In the genomic region with DNA sequence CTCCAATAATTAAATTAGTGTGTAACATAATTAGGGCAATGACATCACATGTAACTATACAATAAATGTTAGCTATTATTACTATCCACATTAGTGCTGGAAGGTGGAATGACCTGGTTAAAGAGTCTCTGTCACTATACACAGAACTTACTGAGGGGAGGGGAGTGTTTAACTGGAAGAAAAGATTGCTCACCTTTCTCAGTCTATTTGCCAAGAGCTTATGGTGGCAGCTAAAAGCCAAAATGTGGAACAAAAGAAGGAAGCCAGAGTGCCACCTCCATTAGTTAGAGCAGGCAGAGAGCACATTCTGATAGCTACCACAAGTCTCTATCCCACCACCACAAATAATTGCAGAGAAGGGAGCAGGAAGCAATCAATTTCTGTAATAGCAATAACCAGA, we compare ENCODE assay signal across 22 cellular contexts.
DNase-seq lines count a peak whose midpoint lies in the region; ATAC-seq and TF ChIP-seq lines count a peak whose summit lies in the region.
"Had no signal": no experiment of that assay in that cellular context is flagged by ENCODE, and none has a peak within 500 bp of the region (broad histone marks: within the 10 kb centered on the region; RNA-seq: fewer than 3 reads in every experiment).

No MANE protein-coding gene starts in this region.

- H3K27ac Mint-ChIP-seq in activated T-cell treated with anti-CD3 and anti-CD28 coated beads, Interleukin-2, amount 50 U/mL, for 72 hours, result peak overlapping the region; percentile 29
- H3K27ac Mint-ChIP-seq in WTC11, result peak overlapping the region; percentile 44; the same call in 1 of the 2 replicates
- H3K27ac Mint-ChIP-seq: activated naive CD8-positive, alpha-beta T cell treated with anti-CD3 and anti-CD28 coated beads for 36 hours; activated T-helper 1 cell treated with anti-CD3 and anti-CD28 coated beads, Interleukin-12 subunit alpha, Interleukin-12 subunit beta, Interleukin-2, Interleukin-4 antibody, amounts not matched to agents 30 ng/mL and 10 ng/mL and 1 ng/mL, durations not matched to agents 14 hours and 24 hours and 36 hours; T-helper 2 cell treated with Interferon-gamma antibody and Interleukin-4, amounts not matched to agents 5 μg/mL and 100 μg/mL, for 36 hours had no signal

- H3K36me3 Mint-ChIP-seq in activated T-cell treated with anti-CD3 and anti-CD28 coated beads, Interleukin-2, amount 50 U/mL, for 72 hours (ENCODE audit: insufficient read depth in 2 of 2), result no peaks in the 10 kb centered on the region
- H3K36me3 Mint-ChIP-seq in WTC11, result no peaks in the 10 kb centered on the region
- H3K36me3 Mint-ChIP-seq: CD4-positive, alpha-beta memory T cell had no signal

- intact Hi-C loops in left lung (cut with DNase I), result no loop called here

- peaks cover 23 to 65% of the 10 kb centered on the region in 2 donors for H3K4me1 ChIP-seq in left lung
- H3K4me1 ChIP-seq: breast epithelium had no signal

- H3K27me3 Mint-ChIP-seq in activated T-cell treated with anti-CD3 and anti-CD28 coated beads, Interleukin-2, amount 50 U/mL, for 72 hours (ENCODE audit: low read depth), result no peaks in the 10 kb centered on the region
- no peaks in the 10 kb centered on the region for H3K27me3 Mint-ChIP-seq in WTC11 (ENCODE audit: low read depth)
- H3K27me3 Mint-ChIP-seq: activated naive CD8-positive, alpha-beta T cell treated with anti-CD3 and anti-CD28 coated beads for 36 hours; CD4-positive, alpha-beta memory T cell had no signal

- H3K27ac ChIP-seq in left lung, result peak overlapping the region in 1 of 2 donors; percentile 28
- H3K27ac ChIP-seq: breast epithelium, esophagus muscularis mucosa, gastroesophageal sphincter had no signal

- H3K4me3 ChIP-seq in left lung, result no peak overlapping the region
- H3K4me3 ChIP-seq: breast epithelium, esophagus muscularis mucosa, gastroesophageal sphincter had no signal

- TF ChIP-seq CTCF in WTC11 (IDR thresholded peaks at IDR 0.05), result no peak
- TF ChIP-seq CTCF in left lung (IDR thresholded peaks at IDR 0.05), result no peak

- ATAC-seq in activated T-cell treated with anti-CD3 and anti-CD28 coated beads, Interleukin-2, amount 50 U/mL, for 72 hours (replicated peaks in 1 of 2), result no peak
- ATAC-seq in WTC11, result no peak
- peak; percentile 45 for ATAC-seq in left lung
- ATAC-seq in HG03135 (IDR thresholded peaks at IDR 0.05; ENCODE audit: unreplicated experiment), result no peak
- no peak for ATAC-seq in GM21360 (IDR thresholded peaks at IDR 0.05; ENCODE audit: unreplicated experiment)
- ATAC-seq in HG03095 (IDR thresholded peaks at IDR 0.05; ENCODE audit: unreplicated experiment), result no peak
- ATAC-seq in HG03439 (IDR thresholded peaks at IDR 0.05; ENCODE audit: unreplicated experiment), result no peak
- ATAC-seq: gastroesophageal sphincter had no signal

- H3K36me3 ChIP-seq in left lung, result no peaks in the 10 kb centered on the region
- H3K36me3 ChIP-seq: breast epithelium, esophagus muscularis mucosa, gastroesophageal sphincter had no signal

- H3K4me1 Mint-ChIP-seq in activated T-cell treated with anti-CD3 and anti-CD28 coated beads, Interleukin-2, amount 50 U/mL, for 72 hours (ENCODE audit: low read depth), result peaks cover 68% of the 10 kb centered on the region
- peaks cover 57% of the 10 kb centered on the region for H3K4me1 Mint-ChIP-seq in WTC11

- no peaks in the 10 kb centered on the region for H3K9me3 ChIP-seq in left lung
- H3K9me3 ChIP-seq: breast epithelium, esophagus muscularis mucosa, gastroesophageal sphincter had no signal

- H3K4me3 Mint-ChIP-seq in activated T-cell treated with anti-CD3 and anti-CD28 coated beads, Interleukin-2, amount 50 U/mL, for 72 hours, result no peak overlapping the region
- no peak overlapping the region for H3K4me3 Mint-ChIP-seq in WTC11
- H3K4me3 Mint-ChIP-seq: activated naive CD8-positive, alpha-beta T cell treated with anti-CD3 and anti-CD28 coated beads for 36 hours; activated T-helper 1 cell treated with anti-CD3 and anti-CD28 coated beads, Interleukin-12 subunit alpha, Interleukin-12 subunit beta, Interleukin-2, Interleukin-4 antibody, amounts not matched to agents 30 ng/mL and 10 ng/mL and 1 ng/mL, durations not matched to agents 14 hours and 24 hours and 36 hours; T-helper 2 cell treated with Interferon-gamma antibody and Interleukin-4, amounts not matched to agents 5 μg/mL and 100 μg/mL, for 36 hours had no signal

- CTCF ChIA-PET in WTC11 (lab: Charles Lee), result no interaction called here

- no peaks in the 10 kb centered on the region for H3K27me3 ChIP-seq in left lung
- H3K27me3 ChIP-seq: breast epithelium, esophagus muscularis mucosa, gastroesophageal sphincter had no signal

- H3K9me3 Mint-ChIP-seq in activated T-cell treated with anti-CD3 and anti-CD28 coated beads, Interleukin-2, amount 50 U/mL, for 72 hours, result no peaks in the 10 kb centered on the region
- H3K9me3 Mint-ChIP-seq in WTC11, result no peaks in the 10 kb centered on the region
- H3K9me3 Mint-ChIP-seq: activated naive CD8-positive, alpha-beta T cell treated with anti-CD3 and anti-CD28 coated beads for 36 hours; activated T-helper 1 cell treated with anti-CD3 and anti-CD28 coated beads, Interleukin-12 subunit alpha, Interleukin-12 subunit beta, Interleukin-2, Interleukin-4 antibody, amounts not matched to agents 30 ng/mL and 10 ng/mL and 1 ng/mL, durations not matched to agents 14 hours and 24 hours and 36 hours; CD4-positive, alpha-beta memory T cell; T-helper 2 cell treated with Interferon-gamma antibody and Interleukin-4, amounts not matched to agents 5 μg/mL and 100 μg/mL, for 36 hours had no signal

- DNase-seq in activated T-cell treated with anti-CD3 and anti-CD28 coated beads, Interleukin-2, amount 50 U/mL, for 72 hours, result no peak
- no peak for DNase-seq in activated T-cell treated with anti-CD3 and anti-CD28 coated beads, Interleukin-2, amount 50 U/mL, for 1 hour
- DNase-seq in WTC11 (ENCODE audit: low spot score), result no peak
- no peak for DNase-seq in left lung
- DNase-seq: activated CD4-positive, CD25-positive, alpha-beta regulatory T cell; activated CD8-positive, alpha-beta memory T cell treated with anti-CD3 and anti-CD28 coated beads for 24 hours; activated naive CD8-positive, alpha-beta T cell treated with anti-CD3 and anti-CD28 coated beads for 36 hours; DMS153; mesendoderm; NCI-H1436 treated with DMSO at 0.1 percent for 48 hours; NCI-H774; stimulated activated CD8-positive, alpha-beta memory T cell treated with anti-CD3 and anti-CD28 coated beads, Interleukin-4, amount 100 ng/mL, for 48 hours had no signal

- POLR2A ChIA-PET in WTC11 (lab: Charles Lee), result interaction anchor here (0.6 kb wide), 1 partner anchor 23 kb away, joined by 3 read pairs; no protein-coding TSS in a partner anchor

TF ChIP-seq in WTC11, 78 proteins besides CTCF, POLR2A, EP300 and RAD21:
- TF ChIP-seq ZNF317 (CRISPR knock-in tag; IDR thresholded peaks at IDR 0.05; ENCODE audit: borderline replicate concordance, low read depth) (no peak), JAZF1 (CRISPR knock-in tag; IDR thresholded peaks at IDR 0.05) (no peak), ZNF416 (CRISPR knock-in tag; IDR thresholded peaks at IDR 0.05) (no peak), FOXK1 (CRISPR knock-in tag; IDR thresholded peaks at IDR 0.05) (no peak), TEAD1 (CRISPR knock-in tag; IDR thresholded peaks at IDR 0.05) (no peak), ETV6 (CRISPR knock-in tag; IDR thresholded peaks at IDR 0.05) (no peak), PRRX2 (CRISPR knock-in tag; IDR thresholded peaks at IDR 0.05) (no peak), GRHL2 (CRISPR knock-in tag; IDR thresholded peaks at IDR 0.05; ENCODE audit: insufficient replicate concordance, severe bottlenecking) (no peak)
- TF ChIP-seq, protein P1, sequence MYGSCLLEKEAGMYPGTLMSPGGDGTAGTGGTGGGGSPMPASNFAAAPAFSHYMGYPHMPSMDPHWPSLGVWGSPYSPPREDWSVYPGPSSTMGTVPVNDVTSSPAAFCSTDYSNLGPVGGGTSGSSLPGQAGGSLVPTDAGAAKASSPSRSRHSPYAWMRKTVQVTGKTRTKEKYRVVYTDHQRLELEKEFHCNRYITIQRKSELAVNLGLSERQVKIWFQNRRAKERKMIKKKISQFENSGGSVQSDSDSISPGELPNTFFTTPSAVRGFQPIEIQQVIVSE (CRISPR knock-in tag; IDR thresholded peaks at IDR 0.05; ENCODE audit: borderline replicate concordance), result no peak
- TF ChIP-seq, protein P2, sequence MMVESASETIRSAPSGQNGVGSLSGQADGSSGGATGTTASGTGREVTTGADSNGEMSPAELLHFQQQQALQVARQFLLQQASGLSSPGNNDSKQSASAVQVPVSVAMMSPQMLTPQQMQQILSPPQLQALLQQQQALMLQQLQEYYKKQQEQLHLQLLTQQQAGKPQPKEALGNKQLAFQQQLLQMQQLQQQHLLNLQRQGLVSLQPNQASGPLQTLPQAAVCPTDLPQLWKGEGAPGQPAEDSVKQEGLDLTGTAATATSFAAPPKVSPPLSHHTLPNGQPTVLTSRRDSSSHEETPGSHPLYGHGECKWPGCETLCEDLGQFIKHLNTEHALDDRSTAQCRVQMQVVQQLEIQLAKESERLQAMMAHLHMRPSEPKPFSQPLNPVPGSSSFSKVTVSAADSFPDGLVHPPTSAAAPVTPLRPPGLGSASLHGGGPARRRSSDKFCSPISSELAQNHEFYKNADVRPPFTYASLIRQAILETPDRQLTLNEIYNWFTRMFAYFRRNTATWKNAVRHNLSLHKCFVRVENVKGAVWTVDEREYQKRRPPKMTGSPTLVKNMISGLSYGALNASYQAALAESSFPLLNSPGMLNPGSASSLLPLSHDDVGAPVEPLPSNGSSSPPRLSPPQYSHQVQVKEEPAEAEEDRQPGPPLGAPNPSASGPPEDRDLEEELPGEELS (CRISPR knock-in tag; IDR thresholded peaks at IDR 0.05), result no peak
- TF ChIP-seq, protein P3, sequence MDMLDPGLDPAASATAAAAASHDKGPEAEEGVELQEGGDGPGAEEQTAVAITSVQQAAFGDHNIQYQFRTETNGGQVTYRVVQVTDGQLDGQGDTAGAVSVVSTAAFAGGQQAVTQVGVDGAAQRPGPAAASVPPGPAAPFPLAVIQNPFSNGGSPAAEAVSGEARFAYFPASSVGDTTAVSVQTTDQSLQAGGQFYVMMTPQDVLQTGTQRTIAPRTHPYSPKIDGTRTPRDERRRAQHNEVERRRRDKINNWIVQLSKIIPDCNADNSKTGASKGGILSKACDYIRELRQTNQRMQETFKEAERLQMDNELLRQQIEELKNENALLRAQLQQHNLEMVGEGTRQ (CRISPR knock-in tag; IDR thresholded peaks at IDR 0.05), result no peak
